ENCODE assay signal across 1 cellular context in genomic region chr3:169992781-169993180, GRCh38.
TF ChIP-seq lines count a peak whose summit lies in the region.

No MANE protein-coding gene starts in this region.

TF ChIP-seq in endothelial cell of umbilical vein, 7 proteins besides CTCF, POLR2A, EP300 and RAD21 (continued from another document):
- TF ChIP-seq MYC (IDR thresholded peaks at IDR 0.05; ENCODE audit: low read depth, low read length): no peak
- TF ChIP-seq POLR2AphosphoS5 (IDR thresholded peaks at IDR 0.05; ENCODE audit: insufficient read depth, low read depth, low read length): no peak
- no peak for TF ChIP-seq MAX (IDR thresholded peaks at IDR 0.05; ENCODE audit: insufficient read depth, insufficient read length)
- TF ChIP-seq GATA2 (IDR thresholded peaks at IDR 0.05; ENCODE audit: insufficient read depth, insufficient read length, low read depth, low read length): no peak
TF ChIP-seq in endothelial cell of umbilical vein: peak in this region for 0.
